9 cellular contexts compared by ENCODE assay signal in genomic region chr17:31900877-31901276, GRCh38. TPM values are rescaled to one million over a fixed set of nuclear protein-coding genes. Genes with fewer than 3 reads are reported as not detected.
DNase-seq lines count a peak whose midpoint lies in the region; ATAC-seq, FAIRE-seq and TF ChIP-seq lines count a peak whose summit lies in the region.
"Had no signal": no experiment of that assay in that cellular context is flagged by ENCODE, and none has a peak within 500 bp of the region (broad histone marks: within the 10 kb centered on the region; RNA-seq: fewer than 3 reads in every experiment).

No MANE protein-coding gene starts in this region.

- no peak overlapping the region for H3K27ac Mint-ChIP-seq in activated naive CD4-positive, alpha-beta T cell treated with anti-CD3 and anti-CD28 coated beads for 36 hours
- H3K27ac Mint-ChIP-seq: activated B cell treated with CpG ODN at 0.5 μM for 24 hours had no signal

- ATAC-seq in HCT116 (peak; percentile 14), GM21381 (IDR thresholded peaks at IDR 0.05; ENCODE audit: unreplicated experiment) (no peak)

- peaks cover 48% of the 10 kb centered on the region for H3K79me2 ChIP-seq in HCT116 (ENCODE audit: insufficient read depth, low read length)

- POLR2A ChIA-PET in A673 (lab: Charles Lee; ENCODE audit: low non-redundant PET) (no interaction called here), HCT116 (lab: Charles Lee) (interaction anchor here (0.9 to 1.2 kb wide), 3 partner anchors 10 to 17 kb away, joined by 3 to 5 read pairs (median 4); no protein-coding TSS in a partner anchor)

- DNase-seq in A673 (ENCODE audit: low spot score) = no peak
- no peak for DNase-seq in HCT116 (ENCODE audit: low read depth, low spot score)
- DNase-seq in astrocyte of the hippocampus (ENCODE audit: low read depth, low spot score) = peak; percentile 39
- no peak for DNase-seq in frontal cortex (ENCODE audit: low spot score in 2 of 2)
- no peak for DNase-seq in activated naive CD4-positive, alpha-beta T cell treated with anti-CD3 and anti-CD28 coated beads for 36 hours
- no peak for DNase-seq in iPS-NIHi7 (ENCODE audit: extremely low spot score)

- H3K36me3 Mint-ChIP-seq in activated naive CD4-positive, alpha-beta T cell treated with anti-CD3 and anti-CD28 coated beads for 36 hours (ENCODE audit: low read depth) = peaks cover 17% of the 10 kb centered on the region

- TF ChIP-seq RAD21 in HCT116 (IDR thresholded peaks at IDR 0.05; ENCODE audit: low read depth) = no peak
- no peak for TF ChIP-seq RAD21 in liver (IDR thresholded peaks at IDR 0.05)

- H3K9me2 ChIP-seq in HCT116 (ENCODE audit: insufficient read depth) = no peaks in the 10 kb centered on the region

- H3K4me3 ChIP-seq in A673 (ENCODE audit: low read depth, low read length, poor library complexity, severe bottlenecking) = peak overlapping the region; percentile 84
- peak overlapping the region; percentile 90 to 92 for H3K4me3 ChIP-seq in HCT116 (replicated peaks in 1 of 2; ENCODE audit: low read depth in 1 of 2, low read length in 2 of 2)
- peak overlapping the region; percentile 67 to 97 (median 80) for H3K4me3 ChIP-seq in liver (ENCODE audit: low read depth in 1 of 3, low read length in 3 of 3)

- H3K27me3 ChIP-seq in A673 (replicated peaks; ENCODE audit: insufficient read depth, low read depth, low read length, poor library complexity) (no peaks in the 10 kb centered on the region), HCT116 (ENCODE audit: insufficient read depth, low read length) (no peaks in the 10 kb centered on the region), liver (ENCODE audit: control insufficient read depth in 4 of 4, insufficient read depth in 4 of 4, low read length in 3 of 4) (no peaks in the 10 kb centered on the region)

- H3K9ac ChIP-seq in HCT116 (ENCODE audit: low read length) (peak overlapping the region; percentile 86), liver (ENCODE audit: low read depth in 1 of 2, low read length in 2 of 2) (peak overlapping the region; percentile 67 to 87)

- WGBS in liver = 6% methylated on average over 5 of the region's 5 CpGs

- no peaks in the 10 kb centered on the region for H4K20me1 ChIP-seq in HCT116 (ENCODE audit: insufficient read depth)

- RAD21 ChIA-PET in HCT116 (lab: Charles Lee; ENCODE audit: low non-redundant PET in 1 of 2, low total read pairs in 2 of 2, uncharacterized antibody in 2 of 2, unreplicated experiment in 2 of 2) = no interaction called here

- intact Hi-C loops in A673 (cut with micrococcal nuclease; ENCODE audit: unreplicated experiment) (no loop called here), HCT116 (cut with micrococcal nuclease) (loop anchor here (5.0 kb wide), 1 partner anchor 344 kb away; no protein-coding TSS in a partner anchor)
- intact Hi-C loops in activated naive CD4-positive, alpha-beta T cell treated with anti-CD3 and anti-CD28 coated beads for 36 hours (cut with micrococcal nuclease) = loop anchor here (1.0 to 5.0 kb wide), 9 partner anchors 19 to 584 kb away; partner anchors contain the start of gene COPRS

- H3K27me3 Mint-ChIP-seq in activated naive CD4-positive, alpha-beta T cell treated with anti-CD3 and anti-CD28 coated beads for 36 hours (ENCODE audit: low read depth) = no peaks in the 10 kb centered on the region
- H3K27me3 Mint-ChIP-seq: activated B cell treated with CpG ODN at 0.5 μM for 24 hours had no signal

- no peak overlapping the region for H2AFZ ChIP-seq in HCT116 (ENCODE audit: low read depth, low read length, poor library complexity, severe bottlenecking)

- H3K27ac ChIP-seq in A673 (ENCODE audit: low read depth, low read length, poor library complexity, severe bottlenecking) = peak overlapping the region; percentile 63
- peak overlapping the region; percentile 54 for H3K27ac ChIP-seq in HCT116 (ENCODE audit: low read depth, low read length)
- H3K27ac ChIP-seq in liver (ENCODE audit: low read depth in 1 of 2, low read length in 2 of 2) = peak overlapping the region; percentile 31 to 47

- no peak for TF ChIP-seq POLR2A in HCT116 (IDR thresholded peaks at IDR 0.05; ENCODE audit: borderline replicate concordance, extremely low read depth, insufficient read depth, insufficient read length)

- FAIRE-seq in frontal cortex (lab: Jason Lieb, UNC) = no peak

- TF ChIP-seq CTCF in A673 (conservative IDR thresholded peaks at IDR 0.05; ENCODE audit: low read depth, low read length) = no peak
- TF ChIP-seq CTCF in HCT116 (IDR thresholded peaks at IDR 0.05 in 2 of 3, conservative IDR thresholded peaks at IDR 0.05 in 1 of 3; ENCODE audit: borderline replicate concordance in 1 of 3, insufficient read depth in 1 of 3, low read depth in 2 of 3, low read length in 2 of 3) = no peak
- TF ChIP-seq CTCF in liver (IDR thresholded peaks at IDR 0.05; ENCODE audit: low read depth, low read length, missing input control) = no peak

- H3K9me3 ChIP-seq in A673 (ENCODE audit: low read depth, low read length, poor library complexity, severe bottlenecking) (no peaks in the 10 kb centered on the region), HCT116 (ENCODE audit: control insufficient read depth in 1 of 2, insufficient read depth in 1 of 2, low read depth in 1 of 2, low read length in 2 of 2) (no peaks in the 10 kb centered on the region), liver (ENCODE audit: control insufficient read depth in 4 of 4, low read length in 3 of 4) (no peaks in the 10 kb centered on the region)

- no peaks in the 10 kb centered on the region for H3K9me3 Mint-ChIP-seq in activated naive CD4-positive, alpha-beta T cell treated with anti-CD3 and anti-CD28 coated beads for 36 hours
- H3K9me3 Mint-ChIP-seq: activated B cell treated with CpG ODN at 0.5 μM for 24 hours had no signal

- CTCF ChIA-PET in A673 (lab: Charles Lee) (interaction anchor here (0.6 kb wide), 1 partner anchor 194 kb away, joined by 3 read pairs; no protein-coding TSS in a partner anchor), HCT116 (lab: Charles Lee) (interaction anchor here (1.0 to 1.1 kb wide), 2 partner anchors 11 to 55 kb away, joined by 3 to 14 read pairs; no protein-coding TSS in a partner anchor)
- CTCF ChIA-PET in activated naive CD4-positive, alpha-beta T cell treated with anti-CD3 and anti-CD28 coated beads for 36 hours (lab: Charles Lee) = interaction anchor here (0.6 to 1.6 kb wide), 8 partner anchors 10 to 448 kb away, joined by 3 to 4 read pairs (median 3); partner anchors contain the start of gene COPRS

- H3K4me2 ChIP-seq in HCT116 (ENCODE audit: low read length) = peak overlapping the region; percentile 77

- H3K4me1 ChIP-seq in A673 (ENCODE audit: insufficient read depth, low read length, poor library complexity, severe bottlenecking) (no peaks in the 10 kb centered on the region), HCT116 (ENCODE audit: control insufficient read depth in 1 of 2, insufficient read depth in 2 of 2, low read length in 2 of 2) (peaks cover 0 to 8% of the 10 kb centered on the region in 2 experiments; a peak in 2 of 4 replicates), liver (ENCODE audit: control insufficient read depth in 4 of 4, insufficient read depth in 4 of 4, low read length in 3 of 4) (peaks cover 5 to 10% (median 6%) of the 10 kb centered on the region in 4 donors)

- H3K36me3 ChIP-seq in A673 (ENCODE audit: insufficient read depth, low read length, poor library complexity, severe bottlenecking) (peaks cover 10% of the 10 kb centered on the region), HCT116 (ENCODE audit: control insufficient read depth in 1 of 2, insufficient read depth in 2 of 2, low read length in 2 of 2) (peaks cover 24 to 27% of the 10 kb centered on the region in 2 experiments), liver (ENCODE audit: control insufficient read depth in 4 of 4, insufficient read depth in 3 of 4, low read depth in 1 of 4, low read length in 3 of 4) (peaks cover 3 to 18% (median 13%) of the 10 kb centered on the region in 4 donors)

- BruUV-seq in A673 (replicated peaks; lab: Mats Ljungman, UMichigan) = TSS peak; percentile 88
- BruUV-seq in HCT116 (replicated peaks; lab: Mats Ljungman, UMichigan) = no TSS peak

- peaks cover 33% of the 10 kb centered on the region for H3K4me1 Mint-ChIP-seq in activated naive CD4-positive, alpha-beta T cell treated with anti-CD3 and anti-CD28 coated beads for 36 hours (ENCODE audit: low read depth)

- H3K4me3 Mint-ChIP-seq in activated naive CD4-positive, alpha-beta T cell treated with anti-CD3 and anti-CD28 coated beads for 36 hours = no peak overlapping the region
- H3K4me3 Mint-ChIP-seq: activated B cell treated with CpG ODN at 0.5 μM for 24 hours had no signal

TF ChIP-seq in HCT116, 20 proteins besides CTCF, POLR2A, EP300 and RAD21 (continues in another document):
- TF ChIP-seq POLR2AphosphoS5 (IDR thresholded peaks at IDR 0.05; ENCODE audit: low read depth, low read length) (no peak), ZFX (IDR thresholded peaks at IDR 0.05) (no peak), CBX3 (IDR thresholded peaks at IDR 0.05; ENCODE audit: low read depth) (no peak), CEBPB (IDR thresholded peaks at IDR 0.05; ENCODE audit: low read depth) (no peak), TCF7L2 (IDR thresholded peaks at IDR 0.05; ENCODE audit: borderline replicate concordance, extremely low read depth, insufficient read depth, insufficient read length) (no peak)

TF ChIP-seq in liver, 16 proteins besides CTCF, POLR2A, EP300 and RAD21:
- no peak for TF ChIP-seq FOXA1 (IDR thresholded peaks at IDR 0.05)

RNA-seq across cellular contexts. Expression of gene UTP6, which starts 0.6 kb away (rescaled TPM):
- total RNA-seq in A673 (2021) (57.3 and 64.4 TPM in 2 replicates), HCT116 (2021; ENCODE audit: unreplicated experiment) (73.0 TPM), liver (10 to 100 TPM; 15.1 to 20.6 TPM), frontal cortex (30.6 TPM)
- 40.4 and 51.1 TPM in 2 replicates for polyA plus RNA-seq in HCT116 (2012)
- 10 to 100 TPM; 12.0 to 20.0 TPM for polyA plus RNA-seq in liver
- total RNA-seq in activated naive CD4-positive, alpha-beta T cell treated with anti-CD3 and anti-CD28 coated beads for 36 hours = 10 to 100 TPM; 86.1 to 89.6 TPM

RNA-seq across cellular contexts. Expression of gene SUZ12, which starts 35.9 kb away (rescaled TPM):
- 29.9 and 31.5 TPM in 2 replicates for total RNA-seq in A673 (2021)
- total RNA-seq in HCT116 (2021; ENCODE audit: unreplicated experiment) = 44.9 TPM
- 7.3 and 11.5 TPM in 2 replicates for polyA plus RNA-seq in HCT116 (2012)
- total RNA-seq in liver = 10 to 100 TPM; 12.4 to 32.4 TPM
- 1 to 10 TPM; 5.2 to 7.0 TPM for polyA plus RNA-seq in liver
- total RNA-seq in frontal cortex = 35.1 TPM
- 10 to 100 TPM; 54.7 to 56.8 TPM for total RNA-seq in activated naive CD4-positive, alpha-beta T cell treated with anti-CD3 and anti-CD28 coated beads for 36 hours

RNA-seq across cellular contexts. Expression of gene COPRS, which starts 41.8 kb away (rescaled TPM):
- total RNA-seq in A673 (2021) (33.3 and 34.4 TPM in 2 replicates), HCT116 (2021; ENCODE audit: unreplicated experiment) (52.4 TPM), liver (10 to 100 TPM; 15.4 to 24.9 TPM), frontal cortex (35.1 TPM)
- polyA plus RNA-seq in HCT116 (2012) = 32.6 and 47.0 TPM in 2 replicates
- polyA plus RNA-seq in liver = 10 to 100 TPM; 30.3 to 50.6 TPM
- 10 to 100 TPM; 34.4 to 37.6 TPM for total RNA-seq in activated naive CD4-positive, alpha-beta T cell treated with anti-CD3 and anti-CD28 coated beads for 36 hours
